ENCODE assay signal across 8 cellular contexts in the genomic region with DNA sequence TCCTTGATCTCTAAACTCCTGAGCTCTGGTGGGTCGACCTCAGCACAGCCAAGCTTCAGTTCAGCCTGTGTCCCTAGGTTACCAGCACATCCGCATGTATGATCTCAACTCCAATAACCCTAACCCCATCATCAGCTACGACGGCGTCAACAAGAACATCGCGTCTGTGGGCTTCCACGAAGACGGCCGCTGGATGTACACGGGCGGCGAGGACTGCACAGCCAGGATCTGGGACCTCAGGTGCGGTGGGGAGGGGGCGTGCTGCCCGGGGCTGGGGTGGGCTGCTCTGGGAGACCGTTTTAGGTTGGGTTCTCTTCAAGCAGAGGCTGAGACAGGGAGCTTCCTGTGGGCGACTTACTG. TPM values are rescaled to one million over a fixed set of nuclear protein-coding genes. Genes with fewer than 3 reads are reported as not detected.
DNase-seq lines count a peak whose midpoint lies in the region; ATAC-seq, FAIRE-seq and TF ChIP-seq lines count a peak whose summit lies in the region.

No MANE protein-coding gene starts in this region.

- ATAC-seq in pancreas (no peak), left lobe of liver (no peak)

- FAIRE-seq in pancreas (lab: Jason Lieb, UNC) = no peak

- H3K4me1 Mint-ChIP-seq in Calu3 (ENCODE audit: low read depth, unreplicated experiment) (peaks cover 28% of the 10 kb centered on the region), endodermal cell (peaks cover 2% of the 10 kb centered on the region)

- TF ChIP-seq POLR2A in lower leg skin (IDR thresholded peaks at IDR 0.05) = no peak

- TF ChIP-seq CTCF in Calu3 (IDR thresholded peaks at IDR 0.05; ENCODE audit: unreplicated experiment) (no peak), endodermal cell (conservative IDR thresholded peaks at IDR 0.05) (no peak), pancreas (IDR thresholded peaks at IDR 0.05) (no peak), lower leg skin (IDR thresholded peaks at IDR 0.05) (no peak)

- no peaks in the 10 kb centered on the region for H3K9me3 Mint-ChIP-seq in Calu3 (ENCODE audit: low read depth, unreplicated experiment)
- peaks cover 5% of the 10 kb centered on the region for H3K9me3 Mint-ChIP-seq in endodermal cell

- H3K4me3 ChIP-seq in NT2/D1 (ENCODE audit: insufficient read length, low read depth) (peak overlapping the region; percentile 89), endodermal cell (ENCODE audit: low read length) (peak overlapping the region; percentile 90), pancreas (peak overlapping the region in 3 of 4 donors; percentile 83 to 93 (median 87)), lower leg skin (ENCODE audit: low read depth, poor library complexity, severe bottlenecking) (no peak overlapping the region)

- H3K36me3 ChIP-seq in NT2/D1 (ENCODE audit: insufficient read depth, insufficient read length, low read length) (peaks cover 52% of the 10 kb centered on the region), endodermal cell (ENCODE audit: control insufficient read depth, insufficient read depth, low read length) (peaks cover 15% of the 10 kb centered on the region), pancreas (peaks cover 0 to 23% (median 5%) of the 10 kb centered on the region in 3 donors)

- CTCF ChIA-PET in Calu3 (lab: Charles Lee) = interaction anchor here (0.5 kb wide), 1 partner anchor 16 kb away, joined by 5 read pairs; no protein-coding TSS in a partner anchor

- H3K4me1 ChIP-seq in NT2/D1 (ENCODE audit: insufficient read depth, insufficient read length) (peaks cover 20% of the 10 kb centered on the region), endodermal cell (ENCODE audit: control insufficient read depth, insufficient read depth, low read length) (no peaks in the 10 kb centered on the region), pancreas (peaks cover 0 to 8% (median 0%) of the 10 kb centered on the region in 3 donors)

- H3K9ac ChIP-seq in NT2/D1 (ENCODE audit: insufficient read length, low read depth) (peak overlapping the region; percentile 97), endodermal cell (ENCODE audit: extremely low read depth, low read length, poor library complexity, severe bottlenecking) (peak overlapping the region; percentile 15)

- H3K27me3 ChIP-seq in NT2/D1 (ENCODE audit: insufficient read depth, insufficient read length) (no peaks in the 10 kb centered on the region), endodermal cell (ENCODE audit: control insufficient read depth, insufficient read depth, low read length, poor library complexity, severe bottlenecking) (no peaks in the 10 kb centered on the region), pancreas (no peaks in the 10 kb centered on the region)

- DNase-seq in Calu3 (no peak), NT2/D1 (ENCODE audit: low read depth, low spot score) (no peak), endodermal cell (no peak), pancreas (peak in 1 of 6 donors; percentile 69), foreskin melanocyte (no peak), left lobe of liver (ENCODE audit: low spot score) (no peak), lower leg skin (ENCODE audit: low spot score in 2 of 2) (no peak), HPDE6-E6E7 (ENCODE audit: extremely low spot score) (no peak)

- no peaks in the 10 kb centered on the region for H3K9me3 ChIP-seq in NT2/D1 (ENCODE audit: insufficient read depth, low read length)
- H3K9me3 ChIP-seq in endodermal cell (ENCODE audit: control insufficient read depth, low read length) = no peaks in the 10 kb centered on the region
- no peaks in the 10 kb centered on the region for H3K9me3 ChIP-seq in pancreas

- H3K36me3 Mint-ChIP-seq in Calu3 (ENCODE audit: insufficient read depth, unreplicated experiment) (peaks cover 68% of the 10 kb centered on the region), endodermal cell (ENCODE audit: low read depth) (peaks cover 21% of the 10 kb centered on the region)

- H3K4me3 Mint-ChIP-seq in Calu3 (ENCODE audit: low read depth, unreplicated experiment) = peak overlapping the region; percentile 80
- peak overlapping the region; percentile 68 for H3K4me3 Mint-ChIP-seq in endodermal cell

- 83 to 94% methylated on average over 6 to 18 of the region's 18 CpGs for WGBS in endodermal cell (ENCODE audit: insufficient coverage in 1 of 2, insufficient read length in 1 of 2), 2 experiments
- 69 to 77% methylated on average over 18 of the region's 18 CpGs for WGBS in pancreas, 2 donors
- WGBS in lower leg skin, 2 donors = 80 to 85% methylated on average over 18 of the region's 18 CpGs

- TSS peak; percentile 44 for BruUV-seq in Calu3 (replicated peaks; lab: Mats Ljungman, UMichigan)

- H3K27ac ChIP-seq in endodermal cell (ENCODE audit: low read depth, low read length) (no peak overlapping the region), pancreas (no peak overlapping the region)

- H3K27me3 Mint-ChIP-seq in Calu3 (ENCODE audit: unreplicated experiment) (peaks cover 14% of the 10 kb centered on the region), endodermal cell (ENCODE audit: insufficient read depth) (peaks cover 19% of the 10 kb centered on the region)

- peak overlapping the region; percentile 53 for H3K27ac Mint-ChIP-seq in Calu3 (ENCODE audit: unreplicated experiment)
- H3K27ac Mint-ChIP-seq in endodermal cell = peak overlapping the region; percentile 64

- intact Hi-C loops in Calu3 (cut with micrococcal nuclease; ENCODE audit: unreplicated experiment) = no loop called here
- intact Hi-C loops in pancreas (cut with DNase I) = no loop called here
- intact Hi-C loops in lower leg skin (cut with DNase I; ENCODE audit: low total_unique reads) = no loop called here

RNA-seq across cellular contexts. Expression of gene MLST8, which starts 1.1 kb away (rescaled TPM):
- 58.0 and 59.7 TPM in 2 replicates for total RNA-seq in Calu3 (2022)
- total RNA-seq in endodermal cell = 10 to 100 TPM; 60.3 to 70.8 TPM
- polyA plus RNA-seq in endodermal cell (2013, experiment 1 of 2) = 64.9 TPM
- 61.5 TPM for polyA plus RNA-seq in endodermal cell (2013, experiment 2 of 2)
- 10 to 100 TPM; 16.6 to 27.0 (median 19.1) TPM for total RNA-seq in pancreas
- 10 to 100 TPM; 59.3 to 62.8 TPM for polyA plus RNA-seq in pancreas
- total RNA-seq in left lobe of liver = 16.9 TPM
- total RNA-seq in lower leg skin = 10 to 100 TPM; 43.8 to 69.4 (median 54.9) TPM

RNA-seq across cellular contexts. Expression of gene BRICD5, which starts 4.3 kb away (rescaled TPM):
- total RNA-seq in Calu3 (2022) = 15.8 and 17.3 TPM in 2 replicates
- total RNA-seq in endodermal cell = 10 to 100 TPM in 1 of 2 donors, 1 to 10 TPM in 1; 7.7 to 15.0 TPM
- polyA plus RNA-seq in endodermal cell (2013, experiment 1 of 2) = 17.3 TPM
- 15.4 TPM for polyA plus RNA-seq in endodermal cell (2013, experiment 2 of 2)
- 1 to 10 TPM; 1.0 to 2.4 (median 2.0) TPM for total RNA-seq in pancreas
- polyA plus RNA-seq in pancreas = 10 to 100 TPM in 1 of 2 donors, 1 to 10 TPM in 1; 8.9 to 24.5 TPM
- total RNA-seq in left lobe of liver = 5.3 TPM
- 1 to 10 TPM; 2.3 to 6.2 (median 2.5) TPM for total RNA-seq in lower leg skin

RNA-seq across cellular contexts. Expression of gene PGP, which starts 8.2 kb away (rescaled TPM):
- total RNA-seq in Calu3 (2022) (45.0 and 49.6 TPM in 2 replicates), endodermal cell (10 to 100 TPM; 31.0 to 32.0 TPM), pancreas (1 to 10 TPM; 2.9 to 5.8 (median 3.7) TPM), left lobe of liver (7.5 TPM), lower leg skin (10 to 100 TPM in 3 of 4 donors, 1 to 10 TPM in 1; 9.6 to 19.4 (median 12.8) TPM)
- polyA plus RNA-seq in endodermal cell (2013, experiment 1 of 2) = 32.6 TPM
- polyA plus RNA-seq in endodermal cell (2013, experiment 2 of 2) = 31.5 TPM
- polyA plus RNA-seq in pancreas = 10 to 100 TPM in 1 of 2 donors, 1 to 10 TPM in 1; 8.9 to 10.2 TPM

RNA-seq across cellular contexts. Expression of gene CASKIN1, which starts 10.0 kb away (rescaled TPM):
- total RNA-seq in Calu3 (2022) (1.4 and 2.6 TPM in 2 replicates), endodermal cell (1 to 10 TPM; 8.2 to 9.7 TPM), pancreas (1 to 10 TPM in 2 of 6 donors, under 1 TPM in 4; 0.61 to 1.7 (median 0.81) TPM), left lobe of liver (0.05 TPM), lower leg skin (1 to 10 TPM in 3 of 4 donors, under 1 TPM in 1; 0.71 to 2.2 (median 1.3) TPM)
- polyA plus RNA-seq in endodermal cell (2013, experiment 1 of 2) = 11.9 TPM
- 9.7 TPM for polyA plus RNA-seq in endodermal cell (2013, experiment 2 of 2)
- 1 to 10 TPM; 1.5 to 2.1 TPM for polyA plus RNA-seq in pancreas

RNA-seq across cellular contexts. Expression of gene E4F1, which starts 17.0 kb away (rescaled TPM):
- 35.4 and 36.5 TPM in 2 replicates for total RNA-seq in Calu3 (2022)
- 10 to 100 TPM; 24.5 to 29.6 TPM for total RNA-seq in endodermal cell
- 25.0 TPM for polyA plus RNA-seq in endodermal cell (2013, experiment 1 of 2)
- polyA plus RNA-seq in endodermal cell (2013, experiment 2 of 2) = 18.9 TPM
- 10 to 100 TPM in 2 of 6 donors, 1 to 10 TPM in 4; 8.7 to 13.2 (median 9.4) TPM for total RNA-seq in pancreas
- 10 to 100 TPM; 47.8 to 48.4 TPM for polyA plus RNA-seq in pancreas
- 12.7 TPM for total RNA-seq in left lobe of liver
- 10 to 100 TPM; 50.3 to 85.8 (median 57.4) TPM for total RNA-seq in lower leg skin
